Comparison of ENCODE assay signal across 19 cellular contexts in genomic region chr1:64757213-64757612, GRCh38. TPM values are rescaled to one million over a fixed set of nuclear protein-coding genes. Genes with fewer than 3 reads are reported as not detected.
DNase-seq lines count a peak whose midpoint lies in the region; ATAC-seq and TF ChIP-seq lines count a peak whose summit lies in the region.
"Had no signal": no experiment of that assay in that cellular context is flagged by ENCODE, and none has a peak within 500 bp of the region (broad histone marks: within the 10 kb centered on the region; RNA-seq: fewer than 3 reads in every experiment).

No MANE protein-coding gene starts in this region.

- H3K9me3 ChIP-seq in mucosa of rectum (ENCODE audit: control insufficient read depth in 2 of 2, low read length in 2 of 2) (no peaks in the 10 kb centered on the region), prostate gland (no peaks in the 10 kb centered on the region)
- H3K9me3 ChIP-seq: HAP-1 had no signal

- no peaks in the 10 kb centered on the region for H3K36me3 ChIP-seq in mucosa of rectum (ENCODE audit: control insufficient read depth in 2 of 2, insufficient read depth in 2 of 2, low read length in 2 of 2)
- no peaks in the 10 kb centered on the region for H3K36me3 ChIP-seq in prostate gland
- H3K36me3 ChIP-seq: HAP-1 had no signal

- H3K27me3 ChIP-seq in mucosa of rectum (ENCODE audit: control insufficient read depth in 2 of 2, insufficient read depth in 2 of 2, low read length in 2 of 2) (no peaks in the 10 kb centered on the region), prostate gland (replicated peaks; ENCODE audit: insufficient read depth) (no peaks in the 10 kb centered on the region)

- DNase-seq in OCI-M1 (lab: John Stamatoyannopoulos, UW) = peak; percentile 89
- DNase-seq in amniotic epithelial cell (ENCODE audit: low read depth) = peak; percentile 36
- DNase-seq in fibroblast of the aortic adventitia (ENCODE audit: low read depth) = peak; percentile 52
- no peak for DNase-seq in NCI-H345 (lab: John Stamatoyannopoulos, UW)
- DNase-seq in prostate gland (ENCODE audit: low spot score) = no peak
- no peak for DNase-seq in GF-D8 (lab: John Stamatoyannopoulos, UW)
- DNase-seq: ACHN, C1 segment of cervical spinal cord, DMS79 treated with DMSO at 0.1 percent for 48 hours, NCI-H1105, NCI-H1694, NCI-H2081 treated with DMSO at 0.1 percent for 48 hours, NCI-H510A treated with DMSO at 0.1 percent for 48 hours, NCI-H774, SIG-M5 had no signal

- H3K4me3 ChIP-seq in fibroblast of the aortic adventitia (ENCODE audit: low read depth, low read length) = no peak overlapping the region
- peak overlapping the region in 1 of 2 donors; percentile 20 for H3K4me3 ChIP-seq in mucosa of rectum (ENCODE audit: low read length in 2 of 2)
- H3K4me3 ChIP-seq in prostate gland = no peak overlapping the region
- H3K4me3 ChIP-seq: HAP-1 had no signal

- peaks cover 16 to 34% of the 10 kb centered on the region in 2 donors for H3K4me1 ChIP-seq in mucosa of rectum (ENCODE audit: control insufficient read depth in 2 of 2, insufficient read depth in 2 of 2, low read length in 2 of 2)
- H3K4me1 ChIP-seq in prostate gland (replicated peaks) = no peaks in the 10 kb centered on the region

- TF ChIP-seq CTCF in fibroblast of the aortic adventitia (IDR thresholded peaks at IDR 0.05; ENCODE audit: insufficient read depth, low read length) (no peak), prostate gland (IDR thresholded peaks at IDR 0.05) (no peak)

- H3K27ac ChIP-seq in mucosa of rectum (ENCODE audit: low read depth in 2 of 2, low read length in 2 of 2) (peak overlapping the region; percentile 49 to 79), prostate gland (no peak overlapping the region)

- no peak for ATAC-seq in GM18502 (IDR thresholded peaks at IDR 0.05; ENCODE audit: poor library complexity, unreplicated experiment)
- ATAC-seq: SK-N-SH treated with all-trans-retinoic acid at 6 μM for 48 hours had no signal

- no peak overlapping the region for H3K9ac ChIP-seq in mucosa of rectum (ENCODE audit: low read depth in 1 of 2, low read length in 2 of 2)

- WGBS in prostate gland = 80% methylated on average over 1 of the region's 1 CpG

- TF ChIP-seq POLR2A in prostate gland (IDR thresholded peaks at IDR 0.05) = no peak

- intact Hi-C loops in prostate gland (cut with DNase I) = no loop called here

RNA-seq across cellular contexts. Expression of gene RAVER2, which starts 12.3 kb away (rescaled TPM):
- 7.2 and 8.5 TPM in 2 replicates for total RNA-seq in fibroblast of the aortic adventitia (ENCODE audit: low replicate concordance)
- 10 to 100 TPM; 11.8 to 18.3 TPM for total RNA-seq in prostate gland

Comparison
In these comparisons a context has a peak if more than half of its experiments do, and no peak if none do; other contexts are left out.
1. DNase-seq: peak in OCI-M1 (single experiment), amniotic epithelial cell (single experiment) and fibroblast of the aortic adventitia (single experiment); none in NCI-H345 (single experiment), prostate gland (single experiment) and GF-D8 (single experiment).
2. H3K27ac ChIP-seq: peak in mucosa of rectum (2 of 2); none in prostate gland (0 of 2).